ENCODE assay signal across 20 cellular contexts in genomic region chr3:186327912-186328487, GRCh38.
"Had no signal": no experiment of that assay in that cellular context is flagged by ENCODE, and none has a peak within 500 bp of the region (broad histone marks: within the 10 kb centered on the region; RNA-seq: fewer than 3 reads in every experiment).

No MANE protein-coding gene starts in this region.

- H3K27ac ChIP-seq: KMS-11, RWPE1 had no signal

- H3K4me2 ChIP-seq: KMS-11, SK-N-SH had no signal

- DNase-seq: IMR-90; Kasumi-1; MM.1S; NCI-H1092 treated with DMSO at 0.1 percent for 48 hours; NCI-H1436; NCI-H187; NCI-H2029; NCI-H2081 treated with DMSO at 0.1 percent for 48 hours; NCI-H226; NCI-H446; NCI-H510A; NCI-H69; NCI-H774; NK-92 treated with Interleukin-12 subunit alpha and Interleukin-12 subunit beta, amount 100 ng/mL, for 24 hours; PC-3; SHP77; SK-N-SH had no signal

- H3K9ac ChIP-seq: KMS-11, SK-N-SH had no signal

- ATAC-seq: Panc1, PC-3 had no signal

- H3K9me3 ChIP-seq: SK-N-SH had no signal
